In the genomic region with DNA sequence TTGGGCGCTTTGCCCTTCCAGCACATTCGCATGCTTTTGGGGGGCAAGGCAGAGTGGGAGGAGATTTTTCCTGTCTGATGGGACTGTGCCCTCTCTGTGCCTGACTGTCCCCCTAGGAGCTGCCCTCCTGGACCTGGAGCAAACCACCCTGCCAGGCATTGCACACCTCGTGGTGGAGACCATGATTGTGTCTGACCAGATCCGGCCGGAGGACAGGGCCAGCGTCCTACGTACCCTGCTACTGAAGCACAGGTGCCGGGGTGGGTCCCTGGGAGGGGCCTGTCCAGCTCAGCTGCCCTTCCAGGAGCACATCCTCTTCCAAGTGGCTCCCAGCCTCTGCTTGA, we compare ENCODE assay signal across 1 cellular context.
TF ChIP-seq lines count a peak whose summit lies in the region.

No MANE protein-coding gene starts in this region.

TF ChIP-seq in SK-N-SH treated with all-trans-retinoic acid at 6 μM for 48 hours, 23 proteins besides CTCF, POLR2A, EP300 and RAD21 (continued from another document):
- TF ChIP-seq, protein P1, sequence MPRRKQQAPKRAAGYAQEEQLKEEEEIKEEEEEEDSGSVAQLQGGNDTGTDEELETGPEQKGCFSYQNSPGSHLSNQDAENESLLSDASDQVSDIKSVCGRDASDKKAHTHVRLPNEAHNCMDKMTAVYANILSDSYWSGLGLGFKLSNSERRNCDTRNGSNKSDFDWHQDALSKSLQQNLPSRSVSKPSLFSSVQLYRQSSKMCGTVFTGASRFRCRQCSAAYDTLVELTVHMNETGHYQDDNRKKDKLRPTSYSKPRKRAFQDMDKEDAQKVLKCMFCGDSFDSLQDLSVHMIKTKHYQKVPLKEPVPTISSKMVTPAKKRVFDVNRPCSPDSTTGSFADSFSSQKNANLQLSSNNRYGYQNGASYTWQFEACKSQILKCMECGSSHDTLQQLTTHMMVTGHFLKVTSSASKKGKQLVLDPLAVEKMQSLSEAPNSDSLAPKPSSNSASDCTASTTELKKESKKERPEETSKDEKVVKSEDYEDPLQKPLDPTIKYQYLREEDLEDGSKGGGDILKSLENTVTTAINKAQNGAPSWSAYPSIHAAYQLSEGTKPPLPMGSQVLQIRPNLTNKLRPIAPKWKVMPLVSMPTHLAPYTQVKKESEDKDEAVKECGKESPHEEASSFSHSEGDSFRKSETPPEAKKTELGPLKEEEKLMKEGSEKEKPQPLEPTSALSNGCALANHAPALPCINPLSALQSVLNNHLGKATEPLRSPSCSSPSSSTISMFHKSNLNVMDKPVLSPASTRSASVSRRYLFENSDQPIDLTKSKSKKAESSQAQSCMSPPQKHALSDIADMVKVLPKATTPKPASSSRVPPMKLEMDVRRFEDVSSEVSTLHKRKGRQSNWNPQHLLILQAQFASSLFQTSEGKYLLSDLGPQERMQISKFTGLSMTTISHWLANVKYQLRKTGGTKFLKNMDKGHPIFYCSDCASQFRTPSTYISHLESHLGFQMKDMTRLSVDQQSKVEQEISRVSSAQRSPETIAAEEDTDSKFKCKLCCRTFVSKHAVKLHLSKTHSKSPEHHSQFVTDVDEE (CRISPR knock-in tag; IDR thresholded peaks at IDR 0.05): no peak
- TF ChIP-seq ZNF565 (CRISPR knock-in tag; conservative IDR thresholded peaks at IDR 0.05; ENCODE audit: low read depth) (no peak), ESRRG (CRISPR knock-in tag; IDR thresholded peaks at IDR 0.05) (no peak), RARB (CRISPR knock-in tag; IDR thresholded peaks at IDR 0.05) (no peak), BACH2 (CRISPR knock-in tag; IDR thresholded peaks at IDR 0.05; ENCODE audit: borderline replicate concordance) (no peak), OSR1 (CRISPR knock-in tag; IDR thresholded peaks at IDR 0.05) (no peak), TCF4 (CRISPR knock-in tag; IDR thresholded peaks at IDR 0.05; ENCODE audit: borderline replicate concordance) (no peak), ARNTL (CRISPR knock-in tag; IDR thresholded peaks at IDR 0.05; ENCODE audit: borderline replicate concordance, low read depth) (no peak), TOX (CRISPR knock-in tag; IDR thresholded peaks at IDR 0.05; ENCODE audit: borderline replicate concordance) (no peak), ZFP30 (CRISPR knock-in tag; IDR thresholded peaks at IDR 0.05) (no peak), ISL1 (CRISPR knock-in tag; IDR thresholded peaks at IDR 0.05) (no peak), PPARA (CRISPR knock-in tag; IDR thresholded peaks at IDR 0.05; ENCODE audit: borderline replicate concordance) (no peak), CSDC2 (CRISPR knock-in tag; IDR thresholded peaks at IDR 0.05) (no peak), ZNF8 (CRISPR knock-in tag; IDR thresholded peaks at IDR 0.05) (no peak)
- TF ChIP-seq, protein P2, sequence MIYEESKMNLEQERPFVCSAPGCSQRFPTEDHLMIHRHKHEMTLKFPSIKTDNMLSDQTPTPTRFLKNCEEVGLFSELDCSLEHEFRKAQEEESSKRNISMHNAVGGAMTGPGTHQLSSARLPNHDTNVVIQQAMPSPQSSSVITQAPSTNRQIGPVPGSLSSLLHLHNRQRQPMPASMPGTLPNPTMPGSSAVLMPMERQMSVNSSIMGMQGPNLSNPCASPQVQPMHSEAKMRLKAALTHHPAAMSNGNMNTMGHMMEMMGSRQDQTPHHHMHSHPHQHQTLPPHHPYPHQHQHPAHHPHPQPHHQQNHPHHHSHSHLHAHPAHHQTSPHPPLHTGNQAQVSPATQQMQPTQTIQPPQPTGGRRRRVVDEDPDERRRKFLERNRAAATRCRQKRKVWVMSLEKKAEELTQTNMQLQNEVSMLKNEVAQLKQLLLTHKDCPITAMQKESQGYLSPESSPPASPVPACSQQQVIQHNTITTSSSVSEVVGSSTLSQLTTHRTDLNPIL (CRISPR knock-in tag; IDR thresholded peaks at IDR 0.05; ENCODE audit: low read depth): no peak
- TF ChIP-seq, protein P3, sequence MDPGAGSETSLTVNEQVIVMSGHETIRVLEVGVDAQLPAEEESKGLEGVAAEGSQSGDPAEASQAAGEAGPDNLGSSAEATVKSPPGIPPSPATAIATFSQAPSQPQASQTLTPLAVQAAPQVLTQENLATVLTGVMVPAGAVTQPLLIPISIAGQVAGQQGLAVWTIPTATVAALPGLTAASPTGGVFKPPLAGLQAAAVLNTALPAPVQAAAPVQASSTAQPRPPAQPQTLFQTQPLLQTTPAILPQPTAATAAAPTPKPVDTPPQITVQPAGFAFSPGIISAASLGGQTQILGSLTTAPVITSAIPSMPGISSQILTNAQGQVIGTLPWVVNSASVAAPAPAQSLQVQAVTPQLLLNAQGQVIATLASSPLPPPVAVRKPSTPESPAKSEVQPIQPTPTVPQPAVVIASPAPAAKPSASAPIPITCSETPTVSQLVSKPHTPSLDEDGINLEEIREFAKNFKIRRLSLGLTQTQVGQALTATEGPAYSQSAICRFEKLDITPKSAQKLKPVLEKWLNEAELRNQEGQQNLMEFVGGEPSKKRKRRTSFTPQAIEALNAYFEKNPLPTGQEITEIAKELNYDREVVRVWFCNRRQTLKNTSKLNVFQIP (CRISPR knock-in tag; IDR thresholded peaks at IDR 0.05; ENCODE audit: borderline replicate concordance, low read depth): no peak
